Comparison of ENCODE assay signal across 8 cellular contexts in genomic region chr7:74612015-74612829, GRCh38. TPM values are rescaled to one million over a fixed set of nuclear protein-coding genes. Genes with fewer than 3 reads are reported as not detected.
DNase-seq lines count a peak whose midpoint lies in the region; ATAC-seq and TF ChIP-seq lines count a peak whose summit lies in the region.

No MANE protein-coding gene starts in this region.

- H3K27me3 Mint-ChIP-seq in CD8-positive, alpha-beta memory T cell = peaks cover 3 to 8% of the 10 kb centered on the region in 2 donors

- POLR2A ChIA-PET in HCT116 (lab: Charles Lee) (interaction anchor here (0.9 kb wide), 1 partner anchor 23 kb away, joined by 3 read pairs; no protein-coding TSS in a partner anchor), RWPE1 (lab: Yijun Ruan, JAX; ENCODE audit: low non-redundant PET) (interaction anchor here (0.7 kb wide), 1 partner anchor 88 kb away, joined by 6 read pairs; no protein-coding TSS in a partner anchor)
- POLR2A ChIA-PET in CD8-positive, alpha-beta memory T cell (lab: Charles Lee) = no interaction called here

- TF ChIP-seq EP300 in gastroesophageal sphincter (IDR thresholded peaks at IDR 0.05) = no peak

- CTCF ChIA-PET in HCT116 (lab: Charles Lee) = no interaction called here
- CTCF ChIA-PET in RWPE1 (lab: Yijun Ruan, JAX) = interaction anchor here (0.5 to 0.6 kb wide), 2 partner anchors 130 to 512 kb away, joined by 3 read pairs; no protein-coding TSS in a partner anchor
- CTCF ChIA-PET in CD8-positive, alpha-beta memory T cell (lab: Charles Lee) = no interaction called here

- H3K36me3 ChIP-seq in HCT116 (ENCODE audit: control insufficient read depth in 1 of 2, insufficient read depth in 2 of 2, low read length in 2 of 2) (no peaks in the 10 kb centered on the region), gastroesophageal sphincter (no peaks in the 10 kb centered on the region)
- no peaks in the 10 kb centered on the region for H3K36me3 ChIP-seq in CD8-positive, alpha-beta memory T cell (ENCODE audit: insufficient read depth, low read length)

- H3K79me2 ChIP-seq in HCT116 (ENCODE audit: insufficient read depth, low read length) = no peaks in the 10 kb centered on the region

- peak overlapping the region; percentile 75 for H2AFZ ChIP-seq in HCT116 (ENCODE audit: low read depth, low read length, poor library complexity, severe bottlenecking)

- H4K20me1 ChIP-seq in HCT116 (ENCODE audit: insufficient read depth) = no peaks in the 10 kb centered on the region

- H3K4me3 ChIP-seq in HCT116 (replicated peaks in 1 of 2; ENCODE audit: low read depth in 1 of 2, low read length in 2 of 2) (no peak overlapping the region), gastroesophageal sphincter (no peak overlapping the region)
- H3K4me3 ChIP-seq in CD8-positive, alpha-beta memory T cell (ENCODE audit: low read length) = no peak overlapping the region

- no peaks in the 10 kb centered on the region for H3K9me2 ChIP-seq in HCT116 (ENCODE audit: insufficient read depth)

- 41 to 48% methylated on average over 3 to 10 of the region's 11 CpGs for WGBS in gastroesophageal sphincter (ENCODE audit: low coverage in 1 of 2), 2 donors

- no peak overlapping the region for H3K27ac Mint-ChIP-seq in CD8-positive, alpha-beta memory T cell

- RAD21 ChIA-PET in HCT116 (lab: Charles Lee; ENCODE audit: low non-redundant PET in 1 of 2, low total read pairs in 2 of 2, uncharacterized antibody in 2 of 2, unreplicated experiment in 2 of 2) = interaction anchor here in 1 of 2 experiments (0.6 kb wide), 1 partner anchor 26 kb away, joined by 3 read pairs; no protein-coding TSS in a partner anchor

- H3K4me1 Mint-ChIP-seq in CD8-positive, alpha-beta memory T cell = peaks cover 0 to 7% (median 4%) of the 10 kb centered on the region in 3 donors

- H3K9me3 ChIP-seq in HCT116 (ENCODE audit: control insufficient read depth in 1 of 2, insufficient read depth in 1 of 2, low read depth in 1 of 2, low read length in 2 of 2) = no peaks in the 10 kb centered on the region
- H3K9me3 ChIP-seq in gastroesophageal sphincter = no peaks in the 10 kb centered on the region
- H3K9me3 ChIP-seq in CD8-positive, alpha-beta memory T cell (ENCODE audit: low read length) = no peaks in the 10 kb centered on the region

- no TSS peak for BruUV-seq in HCT116 (replicated peaks; lab: Mats Ljungman, UMichigan)

- H3K27ac ChIP-seq in HCT116 (ENCODE audit: low read depth, low read length) (peak overlapping the region; percentile 48), RWPE1 (peak overlapping the region; percentile 99), gastroesophageal sphincter (peak overlapping the region; percentile 55 to 85 (median 82))
- no peak overlapping the region for H3K27ac ChIP-seq in CD8-positive, alpha-beta memory T cell (ENCODE audit: low read depth, low read length)

- TF ChIP-seq CTCF in HCT116 (IDR thresholded peaks at IDR 0.05 in 2 of 3, conservative IDR thresholded peaks at IDR 0.05 in 1 of 3; ENCODE audit: borderline replicate concordance in 1 of 3, insufficient read depth in 1 of 3, low read depth in 2 of 3, low read length in 2 of 3) (no peak), RWPE1 (conservative IDR thresholded peaks at IDR 0.05; ENCODE audit: low read depth) (no peak), gastroesophageal sphincter (IDR thresholded peaks at IDR 0.05) (no peak)

- H3K4me1 ChIP-seq in HCT116 (ENCODE audit: control insufficient read depth in 1 of 2, insufficient read depth in 2 of 2, low read length in 2 of 2) (peaks cover 45 to 51% of the 10 kb centered on the region in 2 experiments), gastroesophageal sphincter (peaks cover 0 to 35% (median 0%) of the 10 kb centered on the region in 3 donors)
- H3K4me1 ChIP-seq in CD8-positive, alpha-beta memory T cell (ENCODE audit: insufficient read depth, low read length) = peaks cover 11% of the 10 kb centered on the region

- intact Hi-C loops in HCT116 (cut with micrococcal nuclease) = no loop called here

- peak overlapping the region; percentile 39 for H3K9ac ChIP-seq in HCT116 (ENCODE audit: low read length)

- H3K36me3 Mint-ChIP-seq in CD8-positive, alpha-beta memory T cell = peaks cover 0 to 2% (median 0%) of the 10 kb centered on the region in 3 donors

- H3K27me3 ChIP-seq in HCT116 (ENCODE audit: insufficient read depth, low read length) = no peaks in the 10 kb centered on the region
- no peaks in the 10 kb centered on the region for H3K27me3 ChIP-seq in gastroesophageal sphincter
- H3K27me3 ChIP-seq in CD8-positive, alpha-beta memory T cell (ENCODE audit: insufficient read depth, low read length, poor library complexity, severe bottlenecking) = no peaks in the 10 kb centered on the region

- no peak for TF ChIP-seq RAD21 in HCT116 (IDR thresholded peaks at IDR 0.05; ENCODE audit: low read depth)

- H3K9me3 Mint-ChIP-seq in CD8-positive, alpha-beta memory T cell = no peaks in the 10 kb centered on the region

- DNase-seq in HCT116 (ENCODE audit: low read depth, low spot score) = no peak
- peak; percentile 60 for DNase-seq in RWPE1 (ENCODE audit: low spot score)
- peak; percentile 23 for DNase-seq in putamen (ENCODE audit: low spot score)
- DNase-seq in CD8-positive, alpha-beta memory T cell = no peak
- DNase-seq in NCI-H524 treated with DMSO at 0.1 percent for 48 hours (lab: John Stamatoyannopoulos, UW) = no peak
- no peak for DNase-seq in epidermal melanocyte (ENCODE audit: insufficient read length, low spot score)

- peak overlapping the region; percentile 63 for H3K4me2 ChIP-seq in HCT116 (ENCODE audit: low read length)

- TF ChIP-seq POLR2A in HCT116 (IDR thresholded peaks at IDR 0.05; ENCODE audit: borderline replicate concordance, extremely low read depth, insufficient read depth, insufficient read length) = no peak
- TF ChIP-seq POLR2A in gastroesophageal sphincter (IDR thresholded peaks at IDR 0.05) = no peak

- peak; percentile 29 for ATAC-seq in HCT116
- ATAC-seq in gastroesophageal sphincter = peak; percentile 38
- ATAC-seq in HG03457 (IDR thresholded peaks at IDR 0.05; ENCODE audit: unreplicated experiment) = no peak

- H3K4me3 Mint-ChIP-seq in CD8-positive, alpha-beta memory T cell = no peak overlapping the region

TF ChIP-seq in HCT116, 20 proteins besides CTCF, POLR2A, EP300 and RAD21:
- TF ChIP-seq CBX3 (IDR thresholded peaks at IDR 0.05; ENCODE audit: low read depth) (0 out of 2 replicates have a peak, but pooled peaks have one; percentile 15), ELF1 (IDR thresholded peaks at IDR 0.05; ENCODE audit: borderline replicate concordance, low read depth) (no peak), TCF7L2 (IDR thresholded peaks at IDR 0.05; ENCODE audit: borderline replicate concordance, extremely low read depth, insufficient read depth, insufficient read length) (no peak)

RNA-seq across cellular contexts. Expression of gene GTF2I, which starts 45.3 kb away (rescaled TPM):
- total RNA-seq in HCT116 (2021; ENCODE audit: unreplicated experiment) (164 TPM), gastroesophageal sphincter (100 to 1,000 TPM; 116 to 173 (median 154) TPM)
- 41.1 and 50.2 TPM in 2 replicates for polyA plus RNA-seq in HCT116 (2012)
- 100 to 1,000 TPM; 176 TPM for total RNA-seq in CD8-positive, alpha-beta memory T cell
- 71.3 TPM for polyA plus RNA-seq in CD8-positive, alpha-beta memory T cell

Comparison
In these comparisons a context has a peak if more than half of its experiments do, and no peak if none do; other contexts are left out.
1. DNase-seq: peak in RWPE1 (single experiment) and putamen (single experiment); none in HCT116 (single experiment), CD8-positive, alpha-beta memory T cell (0 of 5), NCI-H524 treated with DMSO at 0.1 percent for 48 hours (single experiment) and epidermal melanocyte (single experiment).